3 cellular contexts compared by ENCODE assay signal in the genomic region with DNA sequence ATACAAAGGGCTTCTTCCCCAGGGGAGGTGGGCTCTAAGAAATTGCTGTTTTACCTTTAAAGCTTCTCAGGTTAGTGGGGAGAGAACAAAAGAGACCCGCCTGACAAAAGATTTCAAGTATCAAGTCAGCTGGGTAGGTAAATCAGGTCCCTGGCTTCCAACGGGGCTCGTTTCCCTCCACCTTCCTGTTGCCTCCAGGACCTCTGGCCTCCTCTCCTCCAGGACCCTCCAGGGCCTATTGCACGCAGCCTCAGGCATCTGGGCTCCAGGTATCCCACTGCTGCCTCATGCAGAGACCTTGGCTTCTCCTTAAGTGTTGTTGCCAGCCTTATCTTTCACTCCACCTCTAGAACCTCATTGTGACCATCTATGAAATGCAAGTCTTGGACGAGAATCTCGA.
TF ChIP-seq lines count a peak whose summit lies in the region.

No MANE protein-coding gene starts in this region.

TF ChIP-seq in SK-N-SH, 30 proteins besides CTCF, POLR2A, EP300 and RAD21:
- no peak for TF ChIP-seq TAF1 (IDR thresholded peaks at IDR 0.05; ENCODE audit: borderline replicate concordance, low read depth, low read length)
- TF ChIP-seq FOXJ3 (CRISPR knock-in tag; IDR thresholded peaks at IDR 0.05), result no peak
- TF ChIP-seq RXRA (IDR thresholded peaks at IDR 0.05; ENCODE audit: borderline replicate concordance, low read depth), result no peak
- TF ChIP-seq FOXM1 (IDR thresholded peaks at IDR 0.05; ENCODE audit: low read depth), result no peak
- no peak for TF ChIP-seq FOSL2 (IDR thresholded peaks at IDR 0.05; ENCODE audit: borderline replicate concordance, low read depth)
- TF ChIP-seq MEF2A (IDR thresholded peaks at IDR 0.05; ENCODE audit: borderline replicate concordance, low read depth), result no peak
- TF ChIP-seq ELF1 (IDR thresholded peaks at IDR 0.05), result no peak
- TF ChIP-seq, protein P1, sequence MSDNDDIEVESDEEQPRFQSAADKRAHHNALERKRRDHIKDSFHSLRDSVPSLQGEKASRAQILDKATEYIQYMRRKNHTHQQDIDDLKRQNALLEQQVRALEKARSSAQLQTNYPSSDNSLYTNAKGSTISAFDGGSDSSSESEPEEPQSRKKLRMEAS (IDR thresholded peaks at IDR 0.05; ENCODE audit: low read depth), result no peak

TF ChIP-seq in SK-N-SH treated with all-trans-retinoic acid at 6 μM for 48 hours, 23 proteins besides CTCF, POLR2A, EP300 and RAD21:
- TF ChIP-seq TOX (CRISPR knock-in tag; IDR thresholded peaks at IDR 0.05; ENCODE audit: borderline replicate concordance) (no peak), CSDC2 (CRISPR knock-in tag; IDR thresholded peaks at IDR 0.05) (no peak), ZFP3 (CRISPR knock-in tag; IDR thresholded peaks at IDR 0.05) (no peak), GLIS3 (CRISPR knock-in tag; IDR thresholded peaks at IDR 0.05) (no peak), ZNF565 (CRISPR knock-in tag; conservative IDR thresholded peaks at IDR 0.05; ENCODE audit: low read depth) (no peak), BACH2 (CRISPR knock-in tag; IDR thresholded peaks at IDR 0.05; ENCODE audit: borderline replicate concordance) (no peak), RARB (CRISPR knock-in tag; IDR thresholded peaks at IDR 0.05) (no peak), SNAI2 (CRISPR knock-in tag; IDR thresholded peaks at IDR 0.05) (no peak)
- TF ChIP-seq, protein P2, sequence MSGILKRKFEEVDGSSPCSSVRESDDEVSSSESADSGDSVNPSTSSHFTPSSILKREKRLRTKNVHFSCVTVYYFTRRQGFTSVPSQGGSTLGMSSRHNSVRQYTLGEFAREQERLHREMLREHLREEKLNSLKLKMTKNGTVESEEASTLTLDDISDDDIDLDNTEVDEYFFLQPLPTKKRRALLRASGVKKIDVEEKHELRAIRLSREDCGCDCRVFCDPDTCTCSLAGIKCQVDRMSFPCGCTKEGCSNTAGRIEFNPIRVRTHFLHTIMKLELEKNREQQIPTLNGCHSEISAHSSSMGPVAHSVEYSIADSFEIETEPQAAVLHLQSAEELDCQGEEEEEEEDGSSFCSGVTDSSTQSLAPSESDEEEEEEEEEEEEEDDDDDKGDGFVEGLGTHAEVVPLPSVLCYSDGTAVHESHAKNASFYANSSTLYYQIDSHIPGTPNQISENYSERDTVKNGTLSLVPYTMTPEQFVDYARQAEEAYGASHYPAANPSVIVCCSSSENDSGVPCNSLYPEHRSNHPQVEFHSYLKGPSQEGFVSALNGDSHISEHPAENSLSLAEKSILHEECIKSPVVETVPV (CRISPR knock-in tag; IDR thresholded peaks at IDR 0.05), result no peak

TF ChIP-seq in IMR-90, 13 proteins besides CTCF, POLR2A, EP300 and RAD21:
- TF ChIP-seq MXI1 (IDR thresholded peaks at IDR 0.05; ENCODE audit: borderline replicate concordance, low read depth, low read length), result no peak
- TF ChIP-seq BHLHE40 (IDR thresholded peaks at IDR 0.05; ENCODE audit: low read depth, low read length), result no peak
- TF ChIP-seq NFE2L2 (IDR thresholded peaks at IDR 0.05; ENCODE audit: low read depth, low read length), result no peak
- no peak for TF ChIP-seq MAZ (IDR thresholded peaks at IDR 0.05; ENCODE audit: borderline replicate concordance, low read depth, low read length)
- no peak for TF ChIP-seq MAFK (IDR thresholded peaks at IDR 0.05; ENCODE audit: low read depth, low read length)
- no peak for TF ChIP-seq CHD1 (IDR thresholded peaks at IDR 0.05; ENCODE audit: low read depth, low read length)
- no peak for TF ChIP-seq RFX5 (IDR thresholded peaks at IDR 0.05; ENCODE audit: low read depth, low read length)
- TF ChIP-seq FOS (IDR thresholded peaks at IDR 0.05; ENCODE audit: low read depth, low read length), result no peak
- no peak for TF ChIP-seq SMC3 (IDR thresholded peaks at IDR 0.05; ENCODE audit: low read depth, low read length)
- no peak for TF ChIP-seq CEBPB (IDR thresholded peaks at IDR 0.05; ENCODE audit: low read depth, low read length)
- TF ChIP-seq, protein P3, sequence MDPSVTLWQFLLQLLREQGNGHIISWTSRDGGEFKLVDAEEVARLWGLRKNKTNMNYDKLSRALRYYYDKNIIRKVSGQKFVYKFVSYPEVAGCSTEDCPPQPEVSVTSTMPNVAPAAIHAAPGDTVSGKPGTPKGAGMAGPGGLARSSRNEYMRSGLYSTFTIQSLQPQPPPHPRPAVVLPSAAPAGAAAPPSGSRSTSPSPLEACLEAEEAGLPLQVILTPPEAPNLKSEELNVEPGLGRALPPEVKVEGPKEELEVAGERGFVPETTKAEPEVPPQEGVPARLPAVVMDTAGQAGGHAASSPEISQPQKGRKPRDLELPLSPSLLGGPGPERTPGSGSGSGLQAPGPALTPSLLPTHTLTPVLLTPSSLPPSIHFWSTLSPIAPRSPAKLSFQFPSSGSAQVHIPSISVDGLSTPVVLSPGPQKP (IDR thresholded peaks at IDR 0.05; ENCODE audit: borderline replicate concordance, low read depth, low read length), result no peak
- TF ChIP-seq, protein P4, sequence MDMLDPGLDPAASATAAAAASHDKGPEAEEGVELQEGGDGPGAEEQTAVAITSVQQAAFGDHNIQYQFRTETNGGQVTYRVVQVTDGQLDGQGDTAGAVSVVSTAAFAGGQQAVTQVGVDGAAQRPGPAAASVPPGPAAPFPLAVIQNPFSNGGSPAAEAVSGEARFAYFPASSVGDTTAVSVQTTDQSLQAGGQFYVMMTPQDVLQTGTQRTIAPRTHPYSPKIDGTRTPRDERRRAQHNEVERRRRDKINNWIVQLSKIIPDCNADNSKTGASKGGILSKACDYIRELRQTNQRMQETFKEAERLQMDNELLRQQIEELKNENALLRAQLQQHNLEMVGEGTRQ (IDR thresholded peaks at IDR 0.05; ENCODE audit: low read depth, low read length), result no peak
- no peak for TF ChIP-seq RCOR1 (IDR thresholded peaks at IDR 0.05; ENCODE audit: insufficient replicate concordance, low read length)
TF ChIP-seq in IMR-90: peak in this region for 0.
